8 cellular contexts compared by ENCODE assay signal in genomic region chr18:34976084-34976483, GRCh38.
DNase-seq lines count a peak whose midpoint lies in the region; ATAC-seq and TF ChIP-seq lines count a peak whose summit lies in the region.

No MANE protein-coding gene starts in this region.

- H4K5ac ChIP-seq in mesendoderm (ENCODE audit: low read length), result no peak overlapping the region

- peaks cover 23% of the 10 kb centered on the region for H3K4me1 ChIP-seq in DOHH2 (ENCODE audit: control insufficient read depth, low read length)
- H3K4me1 ChIP-seq in PC-3 (ENCODE audit: insufficient read depth, low read length), result 0 out of 2 replicates have a peak, but pooled peaks cover 9% of the 10 kb centered on the region
- H3K4me1 ChIP-seq in gastroesophageal sphincter, result peaks cover 0 to 31% (median 3%) of the 10 kb centered on the region in 3 donors
- H3K4me1 ChIP-seq in rectal smooth muscle tissue (ENCODE audit: control insufficient read depth, insufficient read depth, low read length), result peaks cover 2% of the 10 kb centered on the region
- peaks cover 2% of the 10 kb centered on the region for H3K4me1 ChIP-seq in mesendoderm (ENCODE audit: control insufficient read depth, low read depth, low read length)

- H3K4me3 ChIP-seq in DOHH2 (ENCODE audit: low read length), result peak overlapping the region; percentile 84
- H3K4me3 ChIP-seq in PC-3 (ENCODE audit: low read length), result no peak overlapping the region; the same call in 1 of the 2 replicates
- peak overlapping the region; percentile 51 to 63 for H3K4me3 ChIP-seq in gastroesophageal sphincter
- H3K4me3 ChIP-seq in rectal smooth muscle tissue (ENCODE audit: low read length), result peak overlapping the region; percentile 95
- H3K4me3 ChIP-seq in mesendoderm (ENCODE audit: low read length), result no peak overlapping the region

- no peaks in the 10 kb centered on the region for H3K79me1 ChIP-seq in mesendoderm (ENCODE audit: low read length)

- H3K27me3 ChIP-seq in DOHH2 (ENCODE audit: control insufficient read depth, low read length) (peaks cover 16% of the 10 kb centered on the region; the same call in 1 of the 2 replicates), PC-3 (ENCODE audit: low read length) (no peaks in the 10 kb centered on the region), gastroesophageal sphincter (no peaks in the 10 kb centered on the region), rectal smooth muscle tissue (ENCODE audit: control insufficient read depth, insufficient read depth, low read length) (no peaks in the 10 kb centered on the region), mesendoderm (ENCODE audit: insufficient read depth, low read length, poor library complexity) (peaks cover 3% of the 10 kb centered on the region)

- CTCF ChIA-PET in PC-3 (lab: Charles Lee), result no interaction called here

- H2BK15ac ChIP-seq in mesendoderm (replicated peaks; ENCODE audit: low read depth), result no peak overlapping the region

- TF ChIP-seq CTCF in DOHH2 (IDR thresholded peaks at IDR 0.05; ENCODE audit: low read depth, low read length, poor library complexity, severe bottlenecking) (no peak), PC-3 (conservative IDR thresholded peaks at IDR 0.05; ENCODE audit: low read depth, low read length) (no peak), gastroesophageal sphincter (IDR thresholded peaks at IDR 0.05) (no peak)

- H3K27ac ChIP-seq in DOHH2 (ENCODE audit: low read depth, low read length) (no peak overlapping the region), PC-3 (ENCODE audit: low read length) (no peak overlapping the region), gastroesophageal sphincter (no peak overlapping the region), rectal smooth muscle tissue (ENCODE audit: low read depth, low read length) (no peak overlapping the region), mesendoderm (ENCODE audit: low read depth, low read length) (no peak overlapping the region)

- WGBS in gastroesophageal sphincter (ENCODE audit: low coverage in 1 of 2), 2 donors, result 26 to 39% methylated on average over 7 to 8 of the region's 9 CpGs
- WGBS in mesendoderm (ENCODE audit: extremely low coverage, insufficient coverage, low lambda C conversion rate), result no CpG with 5 or more reads among the region's 9 CpGs

- H3K79me2 ChIP-seq in DOHH2 (ENCODE audit: control insufficient read depth, low read length), result no peaks in the 10 kb centered on the region
- H3K79me2 ChIP-seq in PC-3 (ENCODE audit: low read length), result no peaks in the 10 kb centered on the region
- H3K79me2 ChIP-seq in mesendoderm (ENCODE audit: control insufficient read depth, insufficient read depth, low read length), result no peaks in the 10 kb centered on the region

- H3K9ac ChIP-seq in PC-3 (ENCODE audit: low read length) (no peak overlapping the region), rectal smooth muscle tissue (ENCODE audit: low read length) (no peak overlapping the region), mesendoderm (ENCODE audit: low read length) (no peak overlapping the region)

- no peak overlapping the region for H2BK120ac ChIP-seq in mesendoderm (ENCODE audit: low read depth, low read length)

- H2BK5ac ChIP-seq in mesendoderm (ENCODE audit: low read length), result no peak overlapping the region

- H3K9me2 ChIP-seq in DOHH2 (replicated peaks; ENCODE audit: control insufficient read depth, low read length) (no peaks in the 10 kb centered on the region), PC-3 (replicated peaks; ENCODE audit: low read length) (no peaks in the 10 kb centered on the region)

- H2AFZ ChIP-seq in PC-3 (ENCODE audit: low read length), result no peak overlapping the region

- intact Hi-C loops in PC-3 (cut with micrococcal nuclease), result loop anchor here (10.0 kb wide), 1 partner anchor 111 kb away; no protein-coding TSS in a partner anchor
- intact Hi-C loops in sciatic nerve (cut with DNase I), result no loop called here

- H3K4me2 ChIP-seq in DOHH2 (ENCODE audit: low read length) (peak overlapping the region; percentile 86), PC-3 (ENCODE audit: low read length) (peak overlapping the region; percentile 89), mesendoderm (ENCODE audit: low read length) (no peak overlapping the region)

- H3K23ac ChIP-seq in mesendoderm (ENCODE audit: low read length), result no peak overlapping the region

- no peak overlapping the region for H2AK5ac ChIP-seq in mesendoderm (ENCODE audit: low read length)

- no TSS peak for BruUV-seq in PC-3 (replicated peaks; lab: Mats Ljungman, UMichigan)

- DNase-seq in PC-3 (no peak), NCI-H2171 treated with DMSO at 0.1 percent for 48 hours (lab: John Stamatoyannopoulos, UW) (no peak), NCI-H526 treated with DMSO at 0.1 percent for 48 hours (lab: John Stamatoyannopoulos, UW) (no peak), sciatic nerve (ENCODE audit: low spot score) (no peak), mesendoderm (no peak)

- H4K8ac ChIP-seq in mesendoderm (ENCODE audit: low read depth, low read length), result no peak overlapping the region

- H3K4ac ChIP-seq in mesendoderm (ENCODE audit: low read depth, low read length), result no peak overlapping the region

- no peak overlapping the region for H3K18ac ChIP-seq in mesendoderm (ENCODE audit: low read length)

- no peak for TF ChIP-seq EP300 in gastroesophageal sphincter (IDR thresholded peaks at IDR 0.05)

- POLR2A ChIA-PET in PC-3 (lab: Charles Lee; ENCODE audit: unreplicated experiment), result no interaction called here

- H3K56ac ChIP-seq in mesendoderm (ENCODE audit: low read length), result no peak overlapping the region

- ATAC-seq in PC-3 (no peak), gastroesophageal sphincter (no peak), sciatic nerve (no peak)

- H3K9me3 ChIP-seq in DOHH2 (ENCODE audit: control insufficient read depth, insufficient read depth, low read length) (no peaks in the 10 kb centered on the region), PC-3 (ENCODE audit: low read length) (no peaks in the 10 kb centered on the region), gastroesophageal sphincter (no peaks in the 10 kb centered on the region)

- H3K36me3 ChIP-seq in DOHH2 (ENCODE audit: control insufficient read depth, low read length), result no peaks in the 10 kb centered on the region
- H3K36me3 ChIP-seq in PC-3 (ENCODE audit: low read depth, low read length), result no peaks in the 10 kb centered on the region
- H3K36me3 ChIP-seq in gastroesophageal sphincter, result no peaks in the 10 kb centered on the region
- H3K36me3 ChIP-seq in rectal smooth muscle tissue (ENCODE audit: control insufficient read depth, insufficient read depth, low read length), result no peaks in the 10 kb centered on the region
- H3K36me3 ChIP-seq in mesendoderm (ENCODE audit: control insufficient read depth, insufficient read depth, low read length), result no peaks in the 10 kb centered on the region

- H3F3A ChIP-seq in DOHH2 (ENCODE audit: control insufficient read depth, insufficient read depth) (peaks cover 8% of the 10 kb centered on the region; the same call in 1 of the 2 replicates), PC-3 (ENCODE audit: low read length, unreplicated experiment) (no peaks in the 10 kb centered on the region)

- TF ChIP-seq POLR2A in gastroesophageal sphincter (IDR thresholded peaks at IDR 0.05), result no peak

- H4K20me1 ChIP-seq in DOHH2 (ENCODE audit: control insufficient read depth, insufficient read depth, low read depth, low read length), result no peaks in the 10 kb centered on the region
- no peaks in the 10 kb centered on the region for H4K20me1 ChIP-seq in PC-3 (ENCODE audit: low read length)

Comparison
In these comparisons a context has a peak if more than half of its experiments do, and no peak if none do; other contexts are left out.
1. H3K4me3 ChIP-seq: peak in DOHH2 (single experiment), gastroesophageal sphincter (2 of 2) and rectal smooth muscle tissue (single experiment); none in PC-3 (single experiment) and mesendoderm (single experiment).